ENCODE assay signal across 9 cellular contexts in genomic region chr4:95547708-95548471, GRCh38. TPM values are rescaled to one million over a fixed set of nuclear protein-coding genes. Genes with fewer than 3 reads are reported as not detected.
A peak's percentile ranks its signal among the peaks of the same experiment; 100 is the strongest.
DNase-seq lines count a peak whose midpoint lies in the region; ATAC-seq, FAIRE-seq and TF ChIP-seq lines count a peak whose summit lies in the region.
"Had no signal": no experiment of that assay in that cellular context is flagged by ENCODE, and none has a peak within 500 bp of the region (broad histone marks: within the 10 kb centered on the region; RNA-seq: fewer than 3 reads in every experiment).

No MANE protein-coding gene starts in this region.

- H3K4me3 ChIP-seq in heart right ventricle = peak overlapping the region; percentile 44 to 72 (median 70)
- peak overlapping the region in 2 of 4 donors; percentile 37 to 55 for H3K4me3 ChIP-seq in pancreas

- 1% methylated on average over 41 of the region's 41 CpGs for WGBS in heart right ventricle, 2 donors
- WGBS in pancreas, 2 donors = 1 to 3% methylated on average over 41 of the region's 41 CpGs

- DNase-seq in GM03348 (ENCODE audit: low spot score) = peak; percentile 16
- peak; percentile 50 for DNase-seq in activated CD8-positive, alpha-beta memory T cell treated with anti-CD3 and anti-CD28 coated beads, Interleukin-2, amount 50 U/mL, for 48 hours
- DNase-seq in heart right ventricle = peak; percentile 21 to 23
- DNase-seq in pancreas = peak in 2 of 6 donors; percentile 51 to 58
- no peak for DNase-seq in NCI-H187 (lab: John Stamatoyannopoulos, UW)
- DNase-seq in kidney glomerular epithelial cell (lab: John Stamatoyannopoulos, UW) = no peak

- TF ChIP-seq CTCF in heart right ventricle (IDR thresholded peaks at IDR 0.05) = no peak
- TF ChIP-seq CTCF in pancreas (IDR thresholded peaks at IDR 0.05) = no peak

- intact Hi-C loops in heart right ventricle (cut with DNase I) = loop anchor here in 2 of 10 donors (10.0 kb wide), 1 partner anchor 383 kb away; no protein-coding TSS in a partner anchor
- intact Hi-C loops in pancreas (cut with DNase I) = no loop called here

- ATAC-seq in heart right ventricle = peak in 4 of 8 donors; percentile 10 to 28 (median 18)
- ATAC-seq in pancreas = peak in 3 of 4 donors; percentile 33 to 52 (median 42)
- no peak for ATAC-seq in GM18520 (IDR thresholded peaks at IDR 0.05; ENCODE audit: unreplicated experiment)
- no peak for ATAC-seq in GM21381 (IDR thresholded peaks at IDR 0.05; ENCODE audit: unreplicated experiment)

- H3K4me1 ChIP-seq in heart right ventricle = peaks cover 0 to 25% (median 10%) of the 10 kb centered on the region in 9 donors
- H3K4me1 ChIP-seq in pancreas = peaks cover 0 to 4% (median 0%) of the 10 kb centered on the region in 3 donors

- peaks cover 0 to 61% (median 48%) of the 10 kb centered on the region in 7 donors for H3K27me3 ChIP-seq in heart right ventricle
- peaks cover 0 to 10% (median 0%) of the 10 kb centered on the region in 4 donors for H3K27me3 ChIP-seq in pancreas

- peak overlapping the region; percentile 70 to 88 (median 85) for H3K27ac ChIP-seq in heart right ventricle
- no peak overlapping the region for H3K27ac ChIP-seq in pancreas

- FAIRE-seq in pancreas (lab: Jason Lieb, UNC) = no peak

- H3K9me3 ChIP-seq in heart right ventricle (no peaks in the 10 kb centered on the region), pancreas (no peaks in the 10 kb centered on the region)

- H3K36me3 ChIP-seq in heart right ventricle = no peaks in the 10 kb centered on the region
- H3K36me3 ChIP-seq in pancreas = no peaks in the 10 kb centered on the region

RNA-seq across cellular contexts. Expression of gene UNC5C, which starts 0.9 kb away (rescaled TPM):
- total RNA-seq in heart right ventricle (1 to 10 TPM; 1.1 to 3.2 (median 1.7) TPM), pancreas (under 1 TPM; 0.16 to 0.84 (median 0.36) TPM)
- polyA plus RNA-seq in heart right ventricle (under 1 TPM; 0.44 to 0.54 TPM), pancreas (under 1 TPM; 0.15 to 0.35 TPM)
- total RNA-seq: activated naive CD4-positive, alpha-beta T cell treated with anti-CD3 and anti-CD28 coated beads, Interleukin-2, amount 50 U/mL, for 72 hours had no signal

Comparison
In these comparisons a context has a peak if more than half of its experiments do, and no peak if none do; other contexts are left out.
1. DNase-seq: peak in GM03348 (single experiment), activated CD8-positive, alpha-beta memory T cell treated with anti-CD3 and anti-CD28 coated beads, Interleukin-2, amount 50 U/mL, for 48 hours (single experiment) and heart right ventricle (2 of 2); none in NCI-H187 (0 of 2) and kidney glomerular epithelial cell (single experiment).
2. ATAC-seq: peak in pancreas (3 of 4); none in GM18520 (single experiment) and GM21381 (single experiment).
3. H3K27ac ChIP-seq: peak in heart right ventricle (10 of 10); none in pancreas (0 of 4).